4 cellular contexts compared by ENCODE assay signal in the genomic region with DNA sequence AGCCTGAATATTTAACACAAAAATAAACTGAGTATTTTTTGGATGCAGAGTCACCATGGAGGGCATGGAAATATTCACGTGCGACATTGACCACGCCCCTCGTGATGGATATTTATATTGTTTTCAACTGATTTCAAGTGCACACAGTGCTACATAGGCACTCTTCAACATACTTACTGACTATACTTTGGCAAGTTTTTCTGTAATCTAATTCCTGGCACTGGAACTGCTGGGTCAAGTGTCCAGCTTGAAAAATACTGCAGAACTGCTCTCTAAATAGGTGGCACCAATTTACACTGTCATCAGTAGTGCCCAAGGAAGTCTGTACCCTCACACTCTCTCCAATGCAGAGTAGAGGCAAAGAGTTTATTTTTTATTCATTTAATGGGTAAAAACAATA.
"Had no signal": no experiment of that assay in that cellular context is flagged by ENCODE, and none has a peak within 500 bp of the region (broad histone marks: within the 10 kb centered on the region; RNA-seq: fewer than 3 reads in every experiment).

No MANE protein-coding gene starts in this region.

- ATAC-seq: GM23338 had no signal

- H3K4me2 ChIP-seq: GM23338 had no signal

- H3K4me3 ChIP-seq: GM23338 had no signal

- H2AFZ ChIP-seq: GM23338 had no signal

- DNase-seq: H9, HCEC 1CT, IMR-90 had no signal
